Comparison of ENCODE assay signal across 8 cellular contexts in genomic region chr18:23585007-23585871, GRCh38. TPM values are rescaled to one million over a fixed set of nuclear protein-coding genes. Genes with fewer than 3 reads are reported as not detected.
DNase-seq lines count a peak whose midpoint lies in the region; ATAC-seq and TF ChIP-seq lines count a peak whose summit lies in the region.

No MANE protein-coding gene starts in this region.

- H3K4me1 ChIP-seq in DND-41 (ENCODE audit: insufficient read depth, low read length) (peaks cover 48% of the 10 kb centered on the region), left ventricle myocardium inferior (peaks cover 55% of the 10 kb centered on the region)

- peak overlapping the region; percentile 94 for H3K4me3 Mint-ChIP-seq in activated T-helper 1 cell treated with anti-CD3 and anti-CD28 coated beads, Interleukin-12 subunit alpha, Interleukin-12 subunit beta, Interleukin-2, Interleukin-4 antibody, amounts not matched to agents 30 ng/mL and 10 ng/mL and 1 ng/mL, durations not matched to agents 14 hours and 24 hours and 36 hours

- H3K9me3 ChIP-seq in DND-41 (ENCODE audit: insufficient read depth, low read length, severe bottlenecking): no peaks in the 10 kb centered on the region
- no peaks in the 10 kb centered on the region for H3K9me3 ChIP-seq in left ventricle myocardium inferior (replicated peaks)

- peak overlapping the region; percentile 90 for H3K4me2 ChIP-seq in DND-41 (ENCODE audit: insufficient read depth, low read length)

- H2AFZ ChIP-seq in DND-41 (ENCODE audit: low read depth, low read length): peak overlapping the region; percentile 98

- peak overlapping the region; percentile 71 for H3K9ac ChIP-seq in DND-41 (ENCODE audit: low read depth, low read length)

- H3K36me3 ChIP-seq in DND-41 (ENCODE audit: insufficient read depth, low read length) (peaks cover 10% of the 10 kb centered on the region), left ventricle myocardium inferior (no peaks in the 10 kb centered on the region)

- in situ Hi-C loops in KBM-7 (cut with MboI; ENCODE audit: low pct_unique_long_range_greater_than_20kb, low sequenced_read_pairs): no loop called here

- H3K4me1 Mint-ChIP-seq in activated T-helper 1 cell treated with anti-CD3 and anti-CD28 coated beads, Interleukin-12 subunit alpha, Interleukin-12 subunit beta, Interleukin-2, Interleukin-4 antibody, amounts not matched to agents 30 ng/mL and 10 ng/mL and 1 ng/mL, durations not matched to agents 14 hours and 24 hours and 36 hours (ENCODE audit: low read depth): peaks cover 55% of the 10 kb centered on the region

- intact Hi-C loops in activated T-helper 1 cell treated with anti-CD3 and anti-CD28 coated beads, Interleukin-12 subunit alpha, Interleukin-12 subunit beta, Interleukin-2, Interleukin-4 antibody, amounts not matched to agents 30 ng/mL and 10 ng/mL and 1 ng/mL, durations not matched to agents 14 hours and 24 hours and 36 hours (cut with micrococcal nuclease): loop anchor here (5.0 to 10.0 kb wide), 4 partner anchors 148 to 653 kb away; partner anchors contain the start of genes CABLES1 and RBBP8
- intact Hi-C loops in left ventricle myocardium inferior (cut with micrococcal nuclease): loop anchor here (5.0 kb wide), 2 partner anchors 68 to 83 kb away; partner anchors contain the start of gene RMC1

- DNase-seq in DND-41: peak; percentile 49
- peak; percentile 57 for DNase-seq in KBM-7
- DNase-seq in activated T-helper 1 cell treated with anti-CD3 and anti-CD28 coated beads, Interleukin-12 subunit alpha, Interleukin-12 subunit beta, Interleukin-2, Interleukin-4 antibody, amounts not matched to agents 30 ng/mL and 10 ng/mL and 1 ng/mL, durations not matched to agents 14 hours and 24 hours and 36 hours (ENCODE audit: low spot score): no peak
- DNase-seq in left ventricle myocardium inferior: no peak
- DNase-seq in retina: peak; percentile 30

- H3K27me3 ChIP-seq in DND-41 (ENCODE audit: insufficient read depth, low read length, poor library complexity) (no peaks in the 10 kb centered on the region), left ventricle myocardium inferior (ENCODE audit: low read depth) (peaks cover 15% of the 10 kb centered on the region)

- TF ChIP-seq CTCF in DND-41 (IDR thresholded peaks at IDR 0.05; ENCODE audit: borderline replicate concordance, extremely low read depth, low read length, poor library complexity, severe bottlenecking) (no peak), left ventricle myocardium inferior (IDR thresholded peaks at IDR 0.05; ENCODE audit: borderline replicate concordance) (no peak)

- H3K27ac ChIP-seq in DND-41 (ENCODE audit: low read length) (peak overlapping the region; percentile 93), left ventricle myocardium inferior (replicated peaks) (peak overlapping the region; percentile 99)

- peaks cover 3% of the 10 kb centered on the region for H3K27me3 Mint-ChIP-seq in activated T-helper 1 cell treated with anti-CD3 and anti-CD28 coated beads, Interleukin-12 subunit alpha, Interleukin-12 subunit beta, Interleukin-2, Interleukin-4 antibody, amounts not matched to agents 30 ng/mL and 10 ng/mL and 1 ng/mL, durations not matched to agents 14 hours and 24 hours and 36 hours (ENCODE audit: insufficient read depth)

- peaks cover 19% of the 10 kb centered on the region for H3K36me3 Mint-ChIP-seq in activated T-helper 1 cell treated with anti-CD3 and anti-CD28 coated beads, Interleukin-12 subunit alpha, Interleukin-12 subunit beta, Interleukin-2, Interleukin-4 antibody, amounts not matched to agents 30 ng/mL and 10 ng/mL and 1 ng/mL, durations not matched to agents 14 hours and 24 hours and 36 hours (ENCODE audit: low read depth)

- peaks cover 9% of the 10 kb centered on the region; the same call in 1 of the 2 replicates for H4K20me1 ChIP-seq in DND-41 (ENCODE audit: insufficient read depth, low read length)

- ATAC-seq in DND-41 (ENCODE audit: insufficient read depth, low read depth) (peak; percentile 10; the same call in 2 of the 3 replicates), GM21447 (IDR thresholded peaks at IDR 0.05; ENCODE audit: unreplicated experiment) (no peak), GM21390 (IDR thresholded peaks at IDR 0.05; ENCODE audit: unreplicated experiment) (no peak), GM19463 (IDR thresholded peaks at IDR 0.05; ENCODE audit: unreplicated experiment) (no peak)

- H3K27ac Mint-ChIP-seq in activated T-helper 1 cell treated with anti-CD3 and anti-CD28 coated beads, Interleukin-12 subunit alpha, Interleukin-12 subunit beta, Interleukin-2, Interleukin-4 antibody, amounts not matched to agents 30 ng/mL and 10 ng/mL and 1 ng/mL, durations not matched to agents 14 hours and 24 hours and 36 hours: peak overlapping the region; percentile 93

- no peaks in the 10 kb centered on the region for H3K9me3 Mint-ChIP-seq in activated T-helper 1 cell treated with anti-CD3 and anti-CD28 coated beads, Interleukin-12 subunit alpha, Interleukin-12 subunit beta, Interleukin-2, Interleukin-4 antibody, amounts not matched to agents 30 ng/mL and 10 ng/mL and 1 ng/mL, durations not matched to agents 14 hours and 24 hours and 36 hours

- H3K4me3 ChIP-seq in DND-41 (ENCODE audit: low read depth in 1 of 2, low read length in 2 of 2) (peak overlapping the region; percentile 38 to 86), left ventricle myocardium inferior (peak overlapping the region; percentile 81)

- peaks cover 58% of the 10 kb centered on the region for H3K79me2 ChIP-seq in DND-41 (ENCODE audit: insufficient read depth, low read length)

RNA-seq across cellular contexts. Expression of gene NPC1, which starts 1.1 kb away (rescaled TPM):
- 30.1 and 30.2 TPM in 2 replicates for total RNA-seq in activated T-helper 1 cell treated with anti-CD3 and anti-CD28 coated beads, Interleukin-12 subunit alpha, Interleukin-12 subunit beta, Interleukin-2, Interleukin-4 antibody, amounts not matched to agents 30 ng/mL and 10 ng/mL and 1 ng/mL, durations not matched to agents 14 hours and 24 hours and 36 hours
- total RNA-seq in left ventricle myocardium inferior: 10.3 TPM

Comparison
In these comparisons a context has a peak if more than half of its experiments do, and no peak if none do; other contexts are left out.
1. DNase-seq: peak in DND-41 (single experiment), KBM-7 (single experiment) and retina (single experiment); none in activated T-helper 1 cell treated with anti-CD3 and anti-CD28 coated beads, Interleukin-12 subunit alpha, Interleukin-12 subunit beta, Interleukin-2, Interleukin-4 antibody, amounts not matched to agents 30 ng/mL and 10 ng/mL and 1 ng/mL, durations not matched to agents 14 hours and 24 hours and 36 hours (single experiment) and left ventricle myocardium inferior (single experiment).